ENCODE assay signal across 34 cellular contexts in genomic region chr18:45496746-45497145, GRCh38.
"Had no signal": no experiment of that assay in that cellular context is flagged by ENCODE, and none has a peak within 500 bp of the region (broad histone marks: within the 10 kb centered on the region; RNA-seq: fewer than 3 reads in every experiment).

No MANE protein-coding gene starts in this region.

- H3K27me3 ChIP-seq: adrenal gland, ascending aorta, body of pancreas, brain microvascular endothelial cell, breast epithelium, cardiac muscle cell had no signal

- ATAC-seq: activated naive CD4-positive, alpha-beta T cell treated with anti-CD3 and anti-CD28 coated beads, Interleukin-2, amount 50 U/mL, for 72 hours; activated naive CD8-positive, alpha-beta T cell treated with anti-CD3 and anti-CD28 coated beads, Interleukin-2, amount 50 U/mL, for 24 hours; activated T-cell treated with anti-CD3 and anti-CD28 coated beads, Interleukin-2, amount 50 U/mL, for 4 hours; activated T-cell treated with anti-CD3 and anti-CD28 coated beads, Interleukin-2, amount 50 U/mL, for 72 hours; activated T-helper 17 cell treated with anti-CD3 and anti-CD28 coated beads, Interleukin-2, amount 50 U/mL, for 72 hours; body of pancreas had no signal

- H3K4me3 ChIP-seq: adrenal gland, ascending aorta, body of pancreas, breast epithelium, cardiac muscle cell had no signal

- H3K4me1 ChIP-seq: adrenal gland, body of pancreas, breast epithelium had no signal

- DNase-seq: activated effector memory CD4-positive, alpha-beta T cell treated with anti-CD3 and anti-CD28 coated beads, Interleukin-2, amount 50 U/mL, for 16 hours; activated effector memory CD4-positive, alpha-beta T cell treated with Interleukin-2 at 50 U/mL for 16 hours; activated gamma-delta T cell; activated gamma-delta T cell treated with Interleukin-2 at 50 U/mL for 16 hours; activated naive CD4-positive, alpha-beta T cell; activated naive CD4-positive, alpha-beta T cell treated with anti-CD3 and anti-CD28 coated beads for 36 hours; activated naive CD4-positive, alpha-beta T cell treated with anti-CD3 and anti-CD28 coated beads, Interleukin-2, amount 10 ng/mL, durations not matched to agents 7 days and 5 days; activated naive CD4-positive, alpha-beta T cell treated with anti-CD3 and anti-CD28 coated beads, Interleukin-2, amount 50 U/mL, for 16 hours; activated naive CD4-positive, alpha-beta T cell treated with Interleukin-2 at 50 U/mL for 16 hours; activated naive CD8-positive, alpha-beta T cell treated with anti-CD3 and anti-CD28 coated beads for 36 hours; activated naive CD8-positive, alpha-beta T cell treated with anti-CD3 and anti-CD28 coated beads, Interleukin-2, amount 10 ng/mL, durations not matched to agents 7 days and 5 days; activated naive CD8-positive, alpha-beta T cell treated with anti-CD3 and anti-CD28 coated beads, Interleukin-2, amount 50 U/mL, for 24 hours; activated T-cell treated with anti-CD3 and anti-CD28 coated beads, Interleukin-2, amount 50 U/mL, for 1 hour; activated T-cell treated with anti-CD3 and anti-CD28 coated beads, Interleukin-2, amount 50 U/mL, for 24 hours; activated T-cell treated with anti-CD3 and anti-CD28 coated beads, Interleukin-2, amount 50 U/mL, for 4 hours; activated T-cell treated with anti-CD3 and anti-CD28 coated beads, Interleukin-2, amount 50 U/mL, for 48 hours; activated T-cell treated with anti-CD3 and anti-CD28 coated beads, Interleukin-2, amount 50 U/mL, for 72 hours; adrenal gland; amniotic stem cell; amygdala; anterior cingulate cortex; aorta; body of pancreas; brain microvascular endothelial cell; caudate nucleus; central memory CD4-positive, alpha-beta T cell; cerebellar nuclear complex had no signal

- H3K36me3 ChIP-seq: adrenal gland, ascending aorta, brain microvascular endothelial cell, breast epithelium, cardiac muscle cell had no signal

- H3K27ac ChIP-seq: adrenal gland, ascending aorta, body of pancreas, brain microvascular endothelial cell, breast epithelium, cardiac muscle cell had no signal

- FAIRE-seq: astrocyte, bronchial epithelial cell had no signal

- H3K9me3 ChIP-seq: adrenal gland, ascending aorta, body of pancreas, breast epithelium had no signal
